In genomic region chr17:74279617-74280016, GRCh38 we compare ENCODE assay signal across 15 cellular contexts. TPM values are rescaled to one million over a fixed set of nuclear protein-coding genes. Genes with fewer than 3 reads are reported as not detected.
"Had no signal": no experiment of that assay in that cellular context is flagged by ENCODE, and none has a peak within 500 bp of the region (broad histone marks: within the 10 kb centered on the region; RNA-seq: fewer than 3 reads in every experiment).

No MANE protein-coding gene starts in this region.

RNA-seq across cellular contexts. Expression of gene DNAI2, which starts 5.6 kb away (rescaled TPM):
- total RNA-seq: aorta, cardiac septum, dermis blood vessel endothelial cell, endothelial cell of umbilical vein, esophagus mucosa, kidney epithelial cell, left lobe of liver, mucosa of descending colon, osteocyte, progenitor cell of endocrine pancreas, sigmoid colon, smooth muscle cell, subcutaneous adipose tissue had no signal
- polyA plus RNA-seq: adipose tissue, aorta, endothelial cell of umbilical vein, SK-N-SH, smooth muscle cell had no signal

RNA-seq across cellular contexts. Expression of gene KIF19, which starts 46.4 kb away (rescaled TPM):
- total RNA-seq: kidney epithelial cell, osteocyte, smooth muscle cell had no signal
- polyA plus RNA-seq: aorta, SK-N-SH, smooth muscle cell had no signal
